ENCODE assay signal across 8 cellular contexts in the genomic region with DNA sequence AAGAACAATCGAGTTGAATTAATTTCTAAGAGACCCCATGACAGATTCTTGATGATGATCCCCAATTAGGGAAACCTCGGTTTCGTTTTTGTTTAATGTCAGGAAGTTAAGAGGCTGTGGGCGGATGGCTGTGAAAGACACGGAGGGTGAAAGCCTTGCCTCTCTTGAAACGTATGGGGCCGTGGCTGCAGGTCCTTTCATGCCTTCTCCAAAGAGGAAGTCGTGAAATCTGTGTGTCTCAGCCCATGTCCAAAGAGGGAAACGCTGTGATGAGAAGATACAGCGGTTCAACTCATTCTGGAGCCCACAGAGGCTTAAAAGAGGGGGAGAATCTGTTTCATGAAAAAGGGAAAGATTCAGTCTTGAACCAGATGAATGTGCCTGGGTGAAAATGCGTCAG. TPM values are rescaled to one million over a fixed set of nuclear protein-coding genes. Genes with fewer than 3 reads are reported as not detected.
A peak's percentile ranks its signal among the peaks of the same experiment; 100 is the strongest.
DNase-seq lines count a peak whose midpoint lies in the region; ATAC-seq and TF ChIP-seq lines count a peak whose summit lies in the region.

No MANE protein-coding gene starts in this region.

- peaks cover 57 to 63% of the 10 kb centered on the region in 2 donors for H3K4me1 Mint-ChIP-seq in natural killer cell

- H3K27me3 Mint-ChIP-seq in natural killer cell (ENCODE audit: low read depth in 2 of 2): no peaks in the 10 kb centered on the region

- H3K9me3 Mint-ChIP-seq in natural killer cell: no peaks in the 10 kb centered on the region

- in situ Hi-C loops in KBM-7 (cut with MboI; ENCODE audit: low pct_unique_long_range_greater_than_20kb, low sequenced_read_pairs): no loop called here

- H3K4me3 Mint-ChIP-seq in natural killer cell: peak overlapping the region; percentile 94

- H3K4me1 ChIP-seq in gastroesophageal sphincter: no peaks in the 10 kb centered on the region

- peak; percentile 89 for DNase-seq in KBM-7
- peak; percentile 23 for DNase-seq in activated T-cell treated with anti-CD3 and anti-CD28 coated beads for 24 hours (ENCODE audit: low read depth)
- DNase-seq in natural killer cell: peak; percentile 52
- DNase-seq in DMS 273 (lab: John Stamatoyannopoulos, UW; ENCODE audit: unreplicated experiment): no peak
- DNase-seq in DMS53 (lab: John Stamatoyannopoulos, UW): no peak
- DNase-seq in SW 1271 (lab: John Stamatoyannopoulos, UW): no peak

- no peak for TF ChIP-seq EP300 in gastroesophageal sphincter (IDR thresholded peaks at IDR 0.05)

- intact Hi-C loops in natural killer cell (cut with micrococcal nuclease): no loop called here

- 59 to 74% methylated on average over 9 to 11 of the region's 11 CpGs for WGBS in gastroesophageal sphincter (ENCODE audit: low coverage in 1 of 2), 2 donors

- H3K4me3 ChIP-seq in gastroesophageal sphincter: no peak overlapping the region

- H3K27ac Mint-ChIP-seq in natural killer cell: peak overlapping the region; percentile 95 to 100

- no peaks in the 10 kb centered on the region for H3K36me3 ChIP-seq in gastroesophageal sphincter

- TF ChIP-seq CTCF in natural killer cell (IDR thresholded peaks at IDR 0.05): no peak
- no peak for TF ChIP-seq CTCF in gastroesophageal sphincter (IDR thresholded peaks at IDR 0.05)

- H3K36me3 Mint-ChIP-seq in natural killer cell: peaks cover 9% of the 10 kb centered on the region

- H3K27me3 ChIP-seq in gastroesophageal sphincter: no peaks in the 10 kb centered on the region

- peaks cover 0 to 6% (median 0%) of the 10 kb centered on the region in 3 donors for H3K9me3 ChIP-seq in gastroesophageal sphincter

- ATAC-seq in GM19035 (IDR thresholded peaks at IDR 0.05; ENCODE audit: unreplicated experiment) (peak; percentile 68), natural killer cell (peak; percentile 62 to 75 (median 71)), gastroesophageal sphincter (no peak)

- no peak for TF ChIP-seq POLR2A in gastroesophageal sphincter (IDR thresholded peaks at IDR 0.05)

- H3K27ac ChIP-seq in gastroesophageal sphincter: no peak overlapping the region

RNA-seq across cellular contexts. Expression of a gene that starts 51.4 kb away (rescaled TPM):
- total RNA-seq in natural killer cell (100 to 1,000 TPM; 196 to 233 (median 199) TPM), gastroesophageal sphincter (under 1 TPM; 0.27 to 0.67 (median 0.45) TPM)

Comparison
In these comparisons a context has a peak if more than half of its experiments do, and no peak if none do; other contexts are left out.
1. DNase-seq: peak in KBM-7 (single experiment), activated T-cell treated with anti-CD3 and anti-CD28 coated beads for 24 hours (single experiment) and natural killer cell (single experiment); none in DMS 273 (single experiment), DMS53 (single experiment) and SW 1271 (0 of 2).
2. RNA of a gene that starts 51.4 kb away (total RNA-seq): 196 to 233 TPM in natural killer cell; 0.27 to 0.67 TPM in gastroesophageal sphincter; every median in the first group is over 100 times any median in the second.